18 cellular contexts compared by ENCODE assay signal in genomic region chr9:97673922-97674321, GRCh38.
"Had no signal": no experiment of that assay in that cellular context is flagged by ENCODE, and none has a peak within 500 bp of the region (broad histone marks: within the 10 kb centered on the region; RNA-seq: fewer than 3 reads in every experiment).

No MANE protein-coding gene starts in this region.

- H3K27me3 Mint-ChIP-seq: dendritic cell treated with granulocyte-macrophage colony-stimulating factor and Interleukin-4, amounts not matched to agents 40 ng/mL and 50 ng/mL, for 4 days; naive thymus-derived CD4-positive, alpha-beta T cell had no signal

- H3K4me3 Mint-ChIP-seq: dendritic cell treated with granulocyte-macrophage colony-stimulating factor and Interleukin-4, amounts not matched to agents 40 ng/mL and 50 ng/mL, for 4 days; naive thymus-derived CD4-positive, alpha-beta T cell had no signal

- H3K27ac ChIP-seq: body of pancreas, gastroesophageal sphincter, heart right ventricle, ovary, sigmoid colon, tibial artery, uterus had no signal

- H3K36me3 ChIP-seq: ovary, uterus had no signal

- DNase-seq: activated CD4-positive, alpha-beta T cell treated with anti-CD3 and anti-CD28 coated beads, Interleukin-2, amount 50 U/mL, for 48 hours; amniotic stem cell; body of pancreas; cerebellar nuclear complex; effector memory CD4-positive, alpha-beta T cell; heart right ventricle; left colon; mammary epithelial cell; mucosa of descending colon; naive thymus-derived CD4-positive, alpha-beta T cell; ovary; sigmoid colon; stimulated activated CD4-positive, alpha-beta T cell treated with anti-CD3 and anti-CD28 coated beads, Interleukin-1b, Interleukin-23, amount 100 ng/mL, for 48 hours; T-helper 9 cell; tibial artery; uterus had no signal

- H3K27me3 ChIP-seq: body of pancreas, gastroesophageal sphincter, heart right ventricle, ovary, sigmoid colon, tibial artery, uterus had no signal

- H3K9me3 ChIP-seq: body of pancreas, gastroesophageal sphincter, heart right ventricle, mucosa of descending colon, ovary, sigmoid colon, tibial artery, uterus had no signal

- H3K9me3 Mint-ChIP-seq: dendritic cell treated with granulocyte-macrophage colony-stimulating factor and Interleukin-4, amounts not matched to agents 40 ng/mL and 50 ng/mL, for 4 days; naive thymus-derived CD4-positive, alpha-beta T cell had no signal

- ATAC-seq: body of pancreas; gastroesophageal sphincter; heart right ventricle; left colon; mucosa of descending colon; naive thymus-derived CD4-positive, alpha-beta T cell had no signal

- H3K4me3 ChIP-seq: body of pancreas, gastroesophageal sphincter, heart right ventricle, mucosa of descending colon, ovary, sigmoid colon, tibial artery, uterus had no signal

- H3K27ac Mint-ChIP-seq: dendritic cell treated with granulocyte-macrophage colony-stimulating factor and Interleukin-4, amounts not matched to agents 40 ng/mL and 50 ng/mL, for 4 days had no signal

- H3K4me1 ChIP-seq: body of pancreas, sigmoid colon, uterus had no signal
